Comparison of ENCODE assay signal across 8 cellular contexts in genomic region chr2:27211943-27212625, GRCh38. TPM values are rescaled to one million over a fixed set of nuclear protein-coding genes. Genes with fewer than 3 reads are reported as not detected.
DNase-seq lines count a peak whose midpoint lies in the region; ATAC-seq and TF ChIP-seq lines count a peak whose summit lies in the region.

Gene ATRAID (plus strand): TSS chr2:27212041. CDS start chr2:27212369, 328 bp downstream.
Gene SLC5A6 (minus strand): TSS chr2:27212268. CDS start chr2:27207650, 4,618 bp downstream.

- CTCF ChIA-PET in activated CD4-positive, alpha-beta T cell treated with anti-CD3 and anti-CD28 coated beads, Interleukin-2, amount 10 ng/mL, durations not matched to agents 7 days and 5 days (lab: Charles Lee) = no interaction called here

- peak within 1 kb of the TSS; percentile 97 to 98 for H3K27ac ChIP-seq in coronary artery

- H3K4me3 ChIP-seq in coronary artery = peak within 1 kb of the TSS; percentile 93

- H3K4me1 Mint-ChIP-seq in activated CD4-positive, alpha-beta T cell treated with anti-CD3 and anti-CD28 coated beads, Interleukin-2, amount 10 ng/mL, durations not matched to agents 7 days and 5 days = peaks cover 53% of the 10 kb centered on the region

- ATAC-seq in GM19372 (IDR thresholded peaks at IDR 0.05; ENCODE audit: low read depth, unreplicated experiment) (peak; percentile 74), HG03520 (IDR thresholded peaks at IDR 0.05; ENCODE audit: unreplicated experiment) (peak; percentile 69)

- DNase-seq in C1 segment of cervical spinal cord (lab: John Stamatoyannopoulos, UW) = peak; percentile 49 to 99 (median 94)
- DNase-seq in NCI-H526 treated with DMSO at 0.1 percent for 48 hours (lab: John Stamatoyannopoulos, UW) = peak; percentile 74
- peak; percentile 90 for DNase-seq in activated CD4-positive, alpha-beta T cell treated with anti-CD3 and anti-CD28 coated beads, Interleukin-2, amount 10 ng/mL, durations not matched to agents 7 days and 5 days
- DNase-seq in coronary artery (ENCODE audit: low spot score) = peak; percentile 90
- peak; percentile 97 for DNase-seq in left kidney (ENCODE audit: low read depth, low spot score)
- DNase-seq in stimulated activated CD4-positive, alpha-beta T cell treated with anti-CD3 and anti-CD28 coated beads, Interleukin-1b, Interleukin-23, amount 100 ng/mL, for 48 hours = peak; percentile 87

- no peaks in the 10 kb centered on the region for H3K27me3 Mint-ChIP-seq in activated CD4-positive, alpha-beta T cell treated with anti-CD3 and anti-CD28 coated beads, Interleukin-2, amount 10 ng/mL, durations not matched to agents 7 days and 5 days

- POLR2A ChIA-PET in activated CD4-positive, alpha-beta T cell treated with anti-CD3 and anti-CD28 coated beads, Interleukin-2, amount 10 ng/mL, durations not matched to agents 7 days and 5 days (lab: Charles Lee) = interaction anchor here (1.4 kb wide), 1 partner anchor 78 kb away, joined by 3 read pairs; the partner anchor contains the start of gene PREB

- peak within 1 kb of the TSS; percentile 95 for H3K4me3 Mint-ChIP-seq in activated CD4-positive, alpha-beta T cell treated with anti-CD3 and anti-CD28 coated beads, Interleukin-2, amount 10 ng/mL, durations not matched to agents 7 days and 5 days

- H3K9me3 Mint-ChIP-seq in activated CD4-positive, alpha-beta T cell treated with anti-CD3 and anti-CD28 coated beads, Interleukin-2, amount 10 ng/mL, durations not matched to agents 7 days and 5 days = no peaks in the 10 kb centered on the region

- H3K27ac Mint-ChIP-seq in activated CD4-positive, alpha-beta T cell treated with anti-CD3 and anti-CD28 coated beads, Interleukin-2, amount 10 ng/mL, durations not matched to agents 7 days and 5 days = peak within 1 kb of the TSS; percentile 100

- TF ChIP-seq CTCF in coronary artery (IDR thresholded peaks at IDR 0.05) = no peak

- H3K36me3 Mint-ChIP-seq in activated CD4-positive, alpha-beta T cell treated with anti-CD3 and anti-CD28 coated beads, Interleukin-2, amount 10 ng/mL, durations not matched to agents 7 days and 5 days (ENCODE audit: low read depth) = peaks cover 30% of the 10 kb centered on the region

RNA-seq across cellular contexts. Expression of gene ATRAID, which starts in this region (rescaled TPM):
- total RNA-seq in activated CD4-positive, alpha-beta T cell treated with anti-CD3 and anti-CD28 coated beads, Interleukin-2, amount 10 ng/mL, durations not matched to agents 7 days and 5 days = 10 to 100 TPM; 72.5 to 81.8 TPM

RNA-seq across cellular contexts. Expression of gene SLC5A6, which starts in this region (rescaled TPM):
- 10 to 100 TPM; 34.2 to 39.2 TPM for total RNA-seq in activated CD4-positive, alpha-beta T cell treated with anti-CD3 and anti-CD28 coated beads, Interleukin-2, amount 10 ng/mL, durations not matched to agents 7 days and 5 days

Comparison
In these comparisons a context has a peak if more than half of its experiments do, and no peak if none do; other contexts are left out.
1. Peak in every context shown above with its lines: DNase-seq, ATAC-seq, H3K4me3 ChIP-seq and H3K27ac ChIP-seq.